Comparison of ENCODE assay signal across 9 cellular contexts in genomic region chr5:59296317-59297264, GRCh38.
DNase-seq lines count a peak whose midpoint lies in the region; ATAC-seq, FAIRE-seq and TF ChIP-seq lines count a peak whose summit lies in the region.
"Had no signal": no experiment of that assay in that cellular context is flagged by ENCODE, and none has a peak within 500 bp of the region (broad histone marks: within the 10 kb centered on the region; RNA-seq: fewer than 3 reads in every experiment).

No MANE protein-coding gene starts in this region.

- H3K27me3 ChIP-seq in right lobe of liver (no peaks in the 10 kb centered on the region), uterus (no peaks in the 10 kb centered on the region)

- no peak for FAIRE-seq in GM12892 (lab: Jason Lieb, UNC)

- no peak for TF ChIP-seq POLR2A in right lobe of liver (IDR thresholded peaks at IDR 0.05)
- no peak for TF ChIP-seq POLR2A in uterus (IDR thresholded peaks at IDR 0.05)
- no peak for TF ChIP-seq POLR2A in GM12892 (IDR thresholded peaks at IDR 0.05; ENCODE audit: low read depth, low read length)

- no peaks in the 10 kb centered on the region for H3K36me3 Mint-ChIP-seq in activated naive CD8-positive, alpha-beta T cell treated with anti-CD3 and anti-CD28 coated beads, Interleukin-2, amount 10 ng/mL, durations not matched to agents 7 days and 5 days
- H3K36me3 Mint-ChIP-seq in activated naive CD8-positive, alpha-beta T cell treated with anti-CD3 and anti-CD28 coated beads for 36 hours = no peaks in the 10 kb centered on the region
- no peaks in the 10 kb centered on the region for H3K36me3 Mint-ChIP-seq in MCF 10A (ENCODE audit: insufficient read depth, unreplicated experiment)
- H3K36me3 Mint-ChIP-seq in endothelial cell (ENCODE audit: low read depth, unreplicated experiment) = no peaks in the 10 kb centered on the region

- peak overlapping the region; percentile 6 to 37 (median 22) for H3K4me3 ChIP-seq in right lobe of liver
- H3K4me3 ChIP-seq in uterus = peak overlapping the region; percentile 24 to 30

- peaks cover 5% of the 10 kb centered on the region for H3K4me1 Mint-ChIP-seq in activated naive CD8-positive, alpha-beta T cell treated with anti-CD3 and anti-CD28 coated beads, Interleukin-2, amount 10 ng/mL, durations not matched to agents 7 days and 5 days
- H3K4me1 Mint-ChIP-seq in activated naive CD8-positive, alpha-beta T cell treated with anti-CD3 and anti-CD28 coated beads for 36 hours = peaks cover 16% of the 10 kb centered on the region
- peaks cover 35% of the 10 kb centered on the region for H3K4me1 Mint-ChIP-seq in MCF 10A (ENCODE audit: insufficient read depth, unreplicated experiment)
- peaks cover 44% of the 10 kb centered on the region for H3K4me1 Mint-ChIP-seq in endothelial cell (ENCODE audit: unreplicated experiment)

- DNase-seq in activated naive CD8-positive, alpha-beta T cell treated with anti-CD3 and anti-CD28 coated beads, Interleukin-2, amount 10 ng/mL, durations not matched to agents 7 days and 5 days = no peak
- DNase-seq in activated naive CD8-positive, alpha-beta T cell treated with anti-CD3 and anti-CD28 coated beads for 36 hours = no peak
- DNase-seq in MCF 10A (ENCODE audit: unreplicated experiment) = peak; percentile 48
- no peak for DNase-seq in right lobe of liver
- DNase-seq in uterus = no peak
- no peak for DNase-seq in GM12892 (ENCODE audit: insufficient read length)
- no peak for DNase-seq in endothelial cell (ENCODE audit: low spot score)
- DNase-seq in NCI-H510A (lab: John Stamatoyannopoulos, UW) = no peak
- DNase-seq: stimulated activated naive CD4-positive, alpha-beta T cell treated with Interleukin-2 at 50 U/mL for 16 hours had no signal

- no peaks in the 10 kb centered on the region for H3K9me3 Mint-ChIP-seq in activated naive CD8-positive, alpha-beta T cell treated with anti-CD3 and anti-CD28 coated beads, Interleukin-2, amount 10 ng/mL, durations not matched to agents 7 days and 5 days
- peaks cover 2% of the 10 kb centered on the region for H3K9me3 Mint-ChIP-seq in activated naive CD8-positive, alpha-beta T cell treated with anti-CD3 and anti-CD28 coated beads for 36 hours
- H3K9me3 Mint-ChIP-seq in MCF 10A (ENCODE audit: unreplicated experiment) (no peaks in the 10 kb centered on the region), endothelial cell (ENCODE audit: unreplicated experiment) (no peaks in the 10 kb centered on the region)

- H3K4me1 ChIP-seq in right lobe of liver = no peaks in the 10 kb centered on the region
- no peaks in the 10 kb centered on the region for H3K4me1 ChIP-seq in uterus

- no peaks in the 10 kb centered on the region for H3K36me3 ChIP-seq in right lobe of liver
- H3K36me3 ChIP-seq in uterus = no peaks in the 10 kb centered on the region

- peak overlapping the region; percentile 17 for H3K27ac Mint-ChIP-seq in activated naive CD8-positive, alpha-beta T cell treated with anti-CD3 and anti-CD28 coated beads, Interleukin-2, amount 10 ng/mL, durations not matched to agents 7 days and 5 days
- H3K27ac Mint-ChIP-seq in activated naive CD8-positive, alpha-beta T cell treated with anti-CD3 and anti-CD28 coated beads for 36 hours = no peak overlapping the region
- H3K27ac Mint-ChIP-seq in MCF 10A (ENCODE audit: low read depth, unreplicated experiment) (peak overlapping the region; percentile 84), endothelial cell (ENCODE audit: unreplicated experiment) (no peak overlapping the region)

- H3K9me3 ChIP-seq in right lobe of liver (no peaks in the 10 kb centered on the region), uterus (no peaks in the 10 kb centered on the region)

- H3K27ac ChIP-seq in right lobe of liver = peak overlapping the region; percentile 56 to 81 (median 63)
- peak overlapping the region; percentile 60 to 70 for H3K27ac ChIP-seq in uterus

- POLR2A ChIA-PET in activated naive CD8-positive, alpha-beta T cell treated with anti-CD3 and anti-CD28 coated beads, Interleukin-2, amount 10 ng/mL, durations not matched to agents 7 days and 5 days (lab: Charles Lee) = no interaction called here
- POLR2A ChIA-PET in MCF 10A (lab: Yijun Ruan, JAX) = interaction anchor here (0.9 to 5.0 kb wide), 6 partner anchors 10 to 102 kb away, joined by 3 to 36 read pairs (median 3); no protein-coding TSS in a partner anchor

- H3K27me3 Mint-ChIP-seq in activated naive CD8-positive, alpha-beta T cell treated with anti-CD3 and anti-CD28 coated beads, Interleukin-2, amount 10 ng/mL, durations not matched to agents 7 days and 5 days = no peaks in the 10 kb centered on the region
- H3K27me3 Mint-ChIP-seq in activated naive CD8-positive, alpha-beta T cell treated with anti-CD3 and anti-CD28 coated beads for 36 hours = no peaks in the 10 kb centered on the region
- H3K27me3 Mint-ChIP-seq in MCF 10A (ENCODE audit: insufficient read depth, unreplicated experiment) (no peaks in the 10 kb centered on the region), endothelial cell (ENCODE audit: unreplicated experiment) (peaks cover 3% of the 10 kb centered on the region)

- peak overlapping the region; percentile 64 for H3K4me3 Mint-ChIP-seq in activated naive CD8-positive, alpha-beta T cell treated with anti-CD3 and anti-CD28 coated beads, Interleukin-2, amount 10 ng/mL, durations not matched to agents 7 days and 5 days
- no peak overlapping the region for H3K4me3 Mint-ChIP-seq in activated naive CD8-positive, alpha-beta T cell treated with anti-CD3 and anti-CD28 coated beads for 36 hours
- H3K4me3 Mint-ChIP-seq in MCF 10A (ENCODE audit: unreplicated experiment) (peak overlapping the region; percentile 71), endothelial cell (ENCODE audit: unreplicated experiment) (no peak overlapping the region)

- no peak for ATAC-seq in activated naive CD8-positive, alpha-beta T cell treated with anti-CD3 and anti-CD28 coated beads, Interleukin-2, amount 10 ng/mL, durations not matched to agents 7 days and 5 days (ENCODE audit: low read depth)
- ATAC-seq in right lobe of liver = peak; percentile 77 to 85 (median 83)

- intact Hi-C loops in MCF 10A (cut with micrococcal nuclease) (no loop called here), right lobe of liver (cut with DNase I) (no loop called here), uterus (cut with DNase I; ENCODE audit: low total_unique reads) (no loop called here)

- CTCF ChIA-PET in MCF 10A (lab: Yijun Ruan, JAX) = interaction anchor here (0.6 to 1.1 kb wide), 5 partner anchors 9 to 108 kb away, joined by 3 to 5 read pairs (median 4); no protein-coding TSS in a partner anchor

- BruUV-seq in MCF 10A (replicated peaks; lab: Mats Ljungman, UMichigan) = no TSS peak

- 12% methylated on average over 5 of the region's 5 CpGs for WGBS in right lobe of liver (ENCODE audit: insufficient coverage, low coverage, low lambda C conversion rate, missing lambda C conversion rate)

- TF ChIP-seq CTCF in MCF 10A (IDR thresholded peaks at IDR 0.05; ENCODE audit: unreplicated experiment) (no peak), right lobe of liver (IDR thresholded peaks at IDR 0.05) (no peak), uterus (IDR thresholded peaks at IDR 0.05) (no peak), endothelial cell (IDR thresholded peaks at IDR 0.05; ENCODE audit: unreplicated experiment) (no peak)

Comparison
In these comparisons a context has a peak if more than half of its experiments do, and no peak if none do; other contexts are left out.
1. H3K27ac Mint-ChIP-seq: peak in activated naive CD8-positive, alpha-beta T cell treated with anti-CD3 and anti-CD28 coated beads, Interleukin-2, amount 10 ng/mL, durations not matched to agents 7 days and 5 days (single experiment) and MCF 10A (single experiment); none in activated naive CD8-positive, alpha-beta T cell treated with anti-CD3 and anti-CD28 coated beads for 36 hours (single experiment) and endothelial cell (single experiment).
2. H3K4me3 Mint-ChIP-seq: peak in activated naive CD8-positive, alpha-beta T cell treated with anti-CD3 and anti-CD28 coated beads, Interleukin-2, amount 10 ng/mL, durations not matched to agents 7 days and 5 days (single experiment) and MCF 10A (single experiment); none in activated naive CD8-positive, alpha-beta T cell treated with anti-CD3 and anti-CD28 coated beads for 36 hours (single experiment) and endothelial cell (single experiment).